In genomic region chr4:153489856-153490558, GRCh38 we compare ENCODE assay signal across 12 cellular contexts. TPM values are rescaled to one million over a fixed set of nuclear protein-coding genes. Genes with fewer than 3 reads are reported as not detected.
A peak's percentile ranks its signal among the peaks of the same experiment; 100 is the strongest.
DNase-seq lines count a peak whose midpoint lies in the region; ATAC-seq and TF ChIP-seq lines count a peak whose summit lies in the region.
"Had no signal": no experiment of that assay in that cellular context is flagged by ENCODE, and none has a peak within 500 bp of the region (broad histone marks: within the 10 kb centered on the region; RNA-seq: fewer than 3 reads in every experiment).

No MANE protein-coding gene starts in this region.

- no peaks in the 10 kb centered on the region for H3K9me3 Mint-ChIP-seq in CD4-positive, alpha-beta T cell
- H3K9me3 Mint-ChIP-seq in activated T-helper 1 cell treated with anti-CD3 and anti-CD28 coated beads, Interleukin-12 subunit alpha, Interleukin-12 subunit beta, Interleukin-2, Interleukin-4 antibody, amounts not matched to agents 30 ng/mL and 10 ng/mL and 1 ng/mL, durations not matched to agents 14 hours and 24 hours and 36 hours, result no peaks in the 10 kb centered on the region

- H3K27me3 Mint-ChIP-seq in CD4-positive, alpha-beta T cell, result no peaks in the 10 kb centered on the region
- H3K27me3 Mint-ChIP-seq in activated T-helper 1 cell treated with anti-CD3 and anti-CD28 coated beads, Interleukin-12 subunit alpha, Interleukin-12 subunit beta, Interleukin-2, Interleukin-4 antibody, amounts not matched to agents 30 ng/mL and 10 ng/mL and 1 ng/mL, durations not matched to agents 14 hours and 24 hours and 36 hours (ENCODE audit: insufficient read depth), result no peaks in the 10 kb centered on the region

- ATAC-seq in CD4-positive, alpha-beta T cell (ENCODE audit: poor library complexity), result no peak
- no peak for ATAC-seq in GM18505 (IDR thresholded peaks at IDR 0.05; ENCODE audit: unreplicated experiment)
- no peak for ATAC-seq in left lung

- H3K27ac ChIP-seq in CD4-positive, alpha-beta T cell (ENCODE audit: low read depth, low read length), result peak overlapping the region; percentile 92
- H3K27ac ChIP-seq in left lung, result peak overlapping the region; percentile 21 to 75

- intact Hi-C loops in CD4-positive, alpha-beta T cell (cut with DNase I, micrococcal nuclease), result loop anchor here (2.0 to 5.0 kb wide), 3 partner anchors 32 to 82 kb away; no protein-coding TSS in a partner anchor
- intact Hi-C loops in activated T-helper 1 cell treated with anti-CD3 and anti-CD28 coated beads, Interleukin-12 subunit alpha, Interleukin-12 subunit beta, Interleukin-2, Interleukin-4 antibody, amounts not matched to agents 30 ng/mL and 10 ng/mL and 1 ng/mL, durations not matched to agents 14 hours and 24 hours and 36 hours (cut with micrococcal nuclease), result loop anchor here (2.0 to 10.0 kb wide), 3 partner anchors 13 to 955 kb away; partner anchors contain the start of gene FBXW7
- intact Hi-C loops in left lung (cut with DNase I), result no loop called here

- CTCF ChIA-PET in CD4-positive, alpha-beta T cell (lab: Charles Lee), result interaction anchor here (1.5 to 1.6 kb wide), 3 partner anchors 11 to 57 kb away, joined by 3 to 6 read pairs (median 3); no protein-coding TSS in a partner anchor

- peak overlapping the region; percentile 92 for H3K27ac Mint-ChIP-seq in CD4-positive, alpha-beta T cell
- peak overlapping the region; percentile 93 for H3K27ac Mint-ChIP-seq in activated T-helper 1 cell treated with anti-CD3 and anti-CD28 coated beads, Interleukin-12 subunit alpha, Interleukin-12 subunit beta, Interleukin-2, Interleukin-4 antibody, amounts not matched to agents 30 ng/mL and 10 ng/mL and 1 ng/mL, durations not matched to agents 14 hours and 24 hours and 36 hours

- DNase-seq in CD4-positive, alpha-beta T cell, result no peak
- DNase-seq in activated T-helper 1 cell treated with anti-CD3 and anti-CD28 coated beads, Interleukin-12 subunit alpha, Interleukin-12 subunit beta, Interleukin-2, Interleukin-4 antibody, amounts not matched to agents 30 ng/mL and 10 ng/mL and 1 ng/mL, durations not matched to agents 14 hours and 24 hours and 36 hours (ENCODE audit: low spot score), result no peak
- DNase-seq in left lung (no peak), DMS79 (lab: John Stamatoyannopoulos, UW) (no peak), NCI-H128 (lab: John Stamatoyannopoulos, UW; ENCODE audit: unreplicated experiment) (no peak), COLO668 (lab: John Stamatoyannopoulos, UW; ENCODE audit: unreplicated experiment) (no peak), DMS153 treated with DMSO at 0.1 percent for 48 hours (lab: John Stamatoyannopoulos, UW; ENCODE audit: unreplicated experiment) (no peak)
- DNase-seq: hippocampal formation; NCI-H146; stimulated activated CD4-positive, alpha-beta T cell treated with anti-CD3 and anti-CD28 coated beads, Interleukin-4, amount 100 ng/mL, for 24 hours; uterus had no signal

- H3K9me3 ChIP-seq in CD4-positive, alpha-beta T cell (ENCODE audit: control insufficient read depth, low read length), result no peaks in the 10 kb centered on the region
- H3K9me3 ChIP-seq in left lung, result no peaks in the 10 kb centered on the region
- H3K9me3 ChIP-seq: uterus had no signal

- peaks cover 29 to 53% of the 10 kb centered on the region in 2 donors for H3K4me1 ChIP-seq in left lung

- TF ChIP-seq POLR2A in GM18505 (IDR thresholded peaks at IDR 0.05; ENCODE audit: borderline replicate concordance, extremely low read depth, insufficient read depth, insufficient read length), result peak; percentile 13

- peak overlapping the region; percentile 88 for H3K4me3 Mint-ChIP-seq in CD4-positive, alpha-beta T cell
- H3K4me3 Mint-ChIP-seq in activated T-helper 1 cell treated with anti-CD3 and anti-CD28 coated beads, Interleukin-12 subunit alpha, Interleukin-12 subunit beta, Interleukin-2, Interleukin-4 antibody, amounts not matched to agents 30 ng/mL and 10 ng/mL and 1 ng/mL, durations not matched to agents 14 hours and 24 hours and 36 hours, result peak overlapping the region; percentile 71

- peaks cover 88% of the 10 kb centered on the region for H3K4me1 Mint-ChIP-seq in CD4-positive, alpha-beta T cell (ENCODE audit: low read depth)
- H3K4me1 Mint-ChIP-seq in activated T-helper 1 cell treated with anti-CD3 and anti-CD28 coated beads, Interleukin-12 subunit alpha, Interleukin-12 subunit beta, Interleukin-2, Interleukin-4 antibody, amounts not matched to agents 30 ng/mL and 10 ng/mL and 1 ng/mL, durations not matched to agents 14 hours and 24 hours and 36 hours (ENCODE audit: low read depth), result peaks cover 80% of the 10 kb centered on the region

- no peak overlapping the region for H3K4me3 ChIP-seq in left lung
- H3K4me3 ChIP-seq: uterus had no signal

- H3K36me3 ChIP-seq in left lung, result no peaks in the 10 kb centered on the region
- H3K36me3 ChIP-seq: uterus had no signal

- peaks cover 53% of the 10 kb centered on the region for H3K36me3 Mint-ChIP-seq in CD4-positive, alpha-beta T cell (ENCODE audit: low read depth)
- peaks cover 17% of the 10 kb centered on the region for H3K36me3 Mint-ChIP-seq in activated T-helper 1 cell treated with anti-CD3 and anti-CD28 coated beads, Interleukin-12 subunit alpha, Interleukin-12 subunit beta, Interleukin-2, Interleukin-4 antibody, amounts not matched to agents 30 ng/mL and 10 ng/mL and 1 ng/mL, durations not matched to agents 14 hours and 24 hours and 36 hours (ENCODE audit: low read depth)

- TF ChIP-seq CTCF in CD4-positive, alpha-beta T cell (IDR thresholded peaks at IDR 0.05), result no peak
- no peak for TF ChIP-seq CTCF in left lung (IDR thresholded peaks at IDR 0.05)

- no peaks in the 10 kb centered on the region for H3K27me3 ChIP-seq in CD4-positive, alpha-beta T cell (ENCODE audit: control insufficient read depth, insufficient read depth, low read length)
- H3K27me3 ChIP-seq in left lung, result no peaks in the 10 kb centered on the region
- H3K27me3 ChIP-seq: uterus had no signal

- POLR2A ChIA-PET in CD4-positive, alpha-beta T cell (lab: Charles Lee), result interaction anchor here (1.1 to 15.7 kb wide), 3 partner anchors 7 to 46 kb away, joined by 3 to 434 read pairs (median 55); partner anchors contain the start of gene TMEM131L

RNA-seq across cellular contexts. Expression of gene TMEM131L, which starts 23.8 kb away (rescaled TPM):
- 100 to 1,000 TPM; 101 to 106 TPM for total RNA-seq in CD4-positive, alpha-beta T cell
- 39.5 and 42.2 TPM in 2 replicates for total RNA-seq in activated T-helper 1 cell treated with anti-CD3 and anti-CD28 coated beads, Interleukin-12 subunit alpha, Interleukin-12 subunit beta, Interleukin-2, Interleukin-4 antibody, amounts not matched to agents 30 ng/mL and 10 ng/mL and 1 ng/mL, durations not matched to agents 14 hours and 24 hours and 36 hours
- 10 to 100 TPM; 17.6 to 20.2 TPM for total RNA-seq in left lung

Comparison
In these comparisons a context has a peak if more than half of its experiments do, and no peak if none do; other contexts are left out.
1. intact Hi-C loops: an anchor here in CD4-positive, alpha-beta T cell (2.0 to 5.0 kb wide) and activated T-helper 1 cell treated with anti-CD3 and anti-CD28 coated beads, Interleukin-12 subunit alpha, Interleukin-12 subunit beta, Interleukin-2, Interleukin-4 antibody, amounts not matched to agents 30 ng/mL and 10 ng/mL and 1 ng/mL, durations not matched to agents 14 hours and 24 hours and 36 hours (2.0 to 10.0 kb wide); none called in left lung.